1 cellular context compared by ENCODE assay signal in genomic region chr1:109757936-109758786, GRCh38.
TF ChIP-seq lines count a peak whose summit lies in the region.

No MANE protein-coding gene starts in this region.

TF ChIP-seq in IMR-90, 13 proteins besides CTCF, POLR2A, EP300 and RAD21 (continued from another document):
- TF ChIP-seq ELK1 (IDR thresholded peaks at IDR 0.05; ENCODE audit: borderline replicate concordance, low read depth, low read length): no peak
- TF ChIP-seq FOS (IDR thresholded peaks at IDR 0.05; ENCODE audit: low read depth, low read length): no peak
- no peak for TF ChIP-seq NFE2L2 (IDR thresholded peaks at IDR 0.05; ENCODE audit: low read depth, low read length)
- TF ChIP-seq MAZ (IDR thresholded peaks at IDR 0.05; ENCODE audit: borderline replicate concordance, low read depth, low read length): no peak
- no peak for TF ChIP-seq MXI1 (IDR thresholded peaks at IDR 0.05; ENCODE audit: borderline replicate concordance, low read depth, low read length)
- TF ChIP-seq CEBPB (IDR thresholded peaks at IDR 0.05; ENCODE audit: low read depth, low read length): no peak
- TF ChIP-seq USF2 (IDR thresholded peaks at IDR 0.05; ENCODE audit: low read depth, low read length): no peak
- TF ChIP-seq MAFK (IDR thresholded peaks at IDR 0.05; ENCODE audit: low read depth, low read length): no peak
- TF ChIP-seq RFX5 (IDR thresholded peaks at IDR 0.05; ENCODE audit: low read depth, low read length): no peak
- no peak for TF ChIP-seq BHLHE40 (IDR thresholded peaks at IDR 0.05; ENCODE audit: low read depth, low read length)
- TF ChIP-seq CHD1 (IDR thresholded peaks at IDR 0.05; ENCODE audit: low read depth, low read length): no peak
- TF ChIP-seq SMC3 (IDR thresholded peaks at IDR 0.05; ENCODE audit: low read depth, low read length): no peak
